Comparison of ENCODE assay signal across 1 cellular context in the genomic region with DNA sequence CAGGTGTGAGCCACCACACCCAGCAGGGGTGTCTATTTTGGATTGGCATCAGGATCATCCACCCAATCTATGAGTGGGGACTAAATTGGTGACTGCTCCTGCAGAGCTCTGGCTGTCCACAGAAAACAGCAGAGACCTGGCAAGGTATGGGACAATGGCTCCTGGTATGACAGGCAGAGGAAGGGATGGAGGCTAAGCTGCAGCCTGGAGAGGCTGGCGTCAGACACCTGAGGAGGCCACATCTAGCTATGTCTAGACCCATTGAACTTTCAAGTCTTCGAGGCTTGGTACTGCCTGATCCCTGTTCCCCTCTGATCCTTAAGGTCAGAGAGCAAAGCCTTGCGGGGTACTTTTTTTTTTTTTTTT.
TF ChIP-seq lines count a peak whose summit lies in the region.

No MANE protein-coding gene starts in this region.

TF ChIP-seq in A549, 52 proteins besides CTCF, POLR2A, EP300 and RAD21:
- TF ChIP-seq MYC (IDR thresholded peaks at IDR 0.05; ENCODE audit: borderline replicate concordance, low read length) (no peak), JUNB (IDR thresholded peaks at IDR 0.05) (no peak), ESRRA (IDR thresholded peaks at IDR 0.05; ENCODE audit: borderline replicate concordance, low read length) (no peak), RNF2 (IDR thresholded peaks at IDR 0.05; ENCODE audit: borderline replicate concordance, low read depth) (no peak), EHF (CRISPR knock-in tag; IDR thresholded peaks at IDR 0.05) (no peak), CEBPB (IDR thresholded peaks at IDR 0.05) (no peak), KDM1A (IDR thresholded peaks at IDR 0.05; ENCODE audit: low read depth) (no peak), CBX8 (IDR thresholded peaks at IDR 0.05) (no peak), HOXA7 (CRISPR knock-in tag; IDR thresholded peaks at IDR 0.05) (no peak), RARB (CRISPR knock-in tag; IDR thresholded peaks at IDR 0.05) (no peak)
